ENCODE assay signal across 1 cellular context in the genomic region with DNA sequence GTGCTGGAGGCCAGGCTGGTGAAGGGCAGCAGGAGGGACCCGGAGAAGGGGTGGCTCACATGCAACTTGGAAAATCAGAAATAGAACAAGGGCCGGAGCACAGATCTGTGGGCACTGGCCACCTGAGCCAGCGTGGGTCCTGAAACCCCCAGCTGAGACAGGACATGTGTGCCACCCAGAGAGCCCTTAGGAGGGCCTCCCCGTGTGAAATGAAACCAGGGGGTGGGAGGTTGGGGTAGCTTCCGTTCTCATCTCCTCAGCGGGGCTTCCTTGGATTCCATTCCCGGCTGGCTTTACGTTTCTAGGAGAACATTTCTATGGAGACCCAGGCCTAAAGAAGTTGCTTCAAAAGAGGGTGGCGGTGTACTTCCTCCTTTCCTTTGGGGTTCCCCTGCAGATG.
TF ChIP-seq lines count a peak whose summit lies in the region.

No MANE protein-coding gene starts in this region.

TF ChIP-seq in GM23338, 12 proteins besides CTCF, POLR2A, EP300 and RAD21 (continued from another document):
- TF ChIP-seq, protein P1, sequence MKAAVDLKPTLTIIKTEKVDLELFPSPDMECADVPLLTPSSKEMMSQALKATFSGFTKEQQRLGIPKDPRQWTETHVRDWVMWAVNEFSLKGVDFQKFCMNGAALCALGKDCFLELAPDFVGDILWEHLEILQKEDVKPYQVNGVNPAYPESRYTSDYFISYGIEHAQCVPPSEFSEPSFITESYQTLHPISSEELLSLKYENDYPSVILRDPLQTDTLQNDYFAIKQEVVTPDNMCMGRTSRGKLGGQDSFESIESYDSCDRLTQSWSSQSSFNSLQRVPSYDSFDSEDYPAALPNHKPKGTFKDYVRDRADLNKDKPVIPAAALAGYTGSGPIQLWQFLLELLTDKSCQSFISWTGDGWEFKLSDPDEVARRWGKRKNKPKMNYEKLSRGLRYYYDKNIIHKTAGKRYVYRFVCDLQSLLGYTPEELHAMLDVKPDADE (IDR thresholded peaks at IDR 0.05): no peak
- TF ChIP-seq ZNF331 (CRISPR knock-in tag; IDR thresholded peaks at IDR 0.05; ENCODE audit: low read depth) (no peak), CREB1 (CRISPR knock-in tag; IDR thresholded peaks at IDR 0.05; ENCODE audit: low read depth) (no peak), STAT1 (IDR thresholded peaks at IDR 0.05; ENCODE audit: unreplicated experiment) (no peak), NANOG (IDR thresholded peaks at IDR 0.05; ENCODE audit: borderline replicate concordance) (no peak), ZNF114 (CRISPR knock-in tag; IDR thresholded peaks at IDR 0.05) (no peak), JUNB (IDR thresholded peaks at IDR 0.05; ENCODE audit: unreplicated experiment) (no peak)
- TF ChIP-seq, protein P2, sequence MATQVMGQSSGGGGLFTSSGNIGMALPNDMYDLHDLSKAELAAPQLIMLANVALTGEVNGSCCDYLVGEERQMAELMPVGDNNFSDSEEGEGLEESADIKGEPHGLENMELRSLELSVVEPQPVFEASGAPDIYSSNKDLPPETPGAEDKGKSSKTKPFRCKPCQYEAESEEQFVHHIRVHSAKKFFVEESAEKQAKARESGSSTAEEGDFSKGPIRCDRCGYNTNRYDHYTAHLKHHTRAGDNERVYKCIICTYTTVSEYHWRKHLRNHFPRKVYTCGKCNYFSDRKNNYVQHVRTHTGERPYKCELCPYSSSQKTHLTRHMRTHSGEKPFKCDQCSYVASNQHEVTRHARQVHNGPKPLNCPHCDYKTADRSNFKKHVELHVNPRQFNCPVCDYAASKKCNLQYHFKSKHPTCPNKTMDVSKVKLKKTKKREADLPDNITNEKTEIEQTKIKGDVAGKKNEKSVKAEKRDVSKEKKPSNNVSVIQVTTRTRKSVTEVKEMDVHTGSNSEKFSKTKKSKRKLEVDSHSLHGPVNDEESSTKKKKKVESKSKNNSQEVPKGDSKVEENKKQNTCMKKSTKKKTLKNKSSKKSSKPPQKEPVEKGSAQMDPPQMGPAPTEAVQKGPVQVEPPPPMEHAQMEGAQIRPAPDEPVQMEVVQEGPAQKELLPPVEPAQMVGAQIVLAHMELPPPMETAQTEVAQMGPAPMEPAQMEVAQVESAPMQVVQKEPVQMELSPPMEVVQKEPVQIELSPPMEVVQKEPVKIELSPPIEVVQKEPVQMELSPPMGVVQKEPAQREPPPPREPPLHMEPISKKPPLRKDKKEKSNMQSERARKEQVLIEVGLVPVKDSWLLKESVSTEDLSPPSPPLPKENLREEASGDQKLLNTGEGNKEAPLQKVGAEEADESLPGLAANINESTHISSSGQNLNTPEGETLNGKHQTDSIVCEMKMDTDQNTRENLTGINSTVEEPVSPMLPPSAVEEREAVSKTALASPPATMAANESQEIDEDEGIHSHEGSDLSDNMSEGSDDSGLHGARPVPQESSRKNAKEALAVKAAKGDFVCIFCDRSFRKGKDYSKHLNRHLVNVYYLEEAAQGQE (IDR thresholded peaks at IDR 0.05; ENCODE audit: unreplicated experiment): no peak
